In genomic region chr3:177830411-177830849, GRCh38 we compare ENCODE assay signal across 11 cellular contexts.
A peak's percentile ranks its signal among the peaks of the same experiment; 100 is the strongest.
DNase-seq lines count a peak whose midpoint lies in the region; ATAC-seq and TF ChIP-seq lines count a peak whose summit lies in the region.
"Had no signal": no experiment of that assay in that cellular context is flagged by ENCODE, and none has a peak within 500 bp of the region (broad histone marks: within the 10 kb centered on the region; RNA-seq: fewer than 3 reads in every experiment).

No MANE protein-coding gene starts in this region.

- H3K9me3 Mint-ChIP-seq in immature natural killer cell = no peaks in the 10 kb centered on the region
- H3K9me3 Mint-ChIP-seq: endodermal cell had no signal

- no peaks in the 10 kb centered on the region for H3K4me1 Mint-ChIP-seq in immature natural killer cell

- H3K4me2 ChIP-seq in mammary epithelial cell (ENCODE audit: insufficient read depth, low read depth, low read length) = peak overlapping the region; percentile 29

- H3K79me2 ChIP-seq in mammary epithelial cell (ENCODE audit: insufficient read depth, low read length) = no peaks in the 10 kb centered on the region

- no peaks in the 10 kb centered on the region for H3K36me3 Mint-ChIP-seq in immature natural killer cell

- peak overlapping the region; percentile 78 for H3K27ac ChIP-seq in mammary epithelial cell (ENCODE audit: insufficient read depth, low read depth, low read length)
- H3K27ac ChIP-seq: C4-2B had no signal

- H3K4me1 ChIP-seq in mammary epithelial cell (ENCODE audit: insufficient read depth, low read length) = peaks cover 49% of the 10 kb centered on the region

- no peak for TF ChIP-seq CTCF in mammary epithelial cell (conservative IDR thresholded peaks at IDR 0.05 in 1 of 2, IDR thresholded peaks at IDR 0.05 in 1 of 2; ENCODE audit: extremely low read depth in 1 of 2, insufficient read depth in 1 of 2, low read depth in 1 of 2, low read length in 2 of 2)

- dilution Hi-C loops in mammary epithelial cell (cut with HindIII; ENCODE audit: low sequenced_read_pairs) = no loop called here

- H3K36me3 ChIP-seq in mammary epithelial cell (ENCODE audit: insufficient read depth, low read length) = no peaks in the 10 kb centered on the region

- no peaks in the 10 kb centered on the region for H4K20me1 ChIP-seq in mammary epithelial cell (ENCODE audit: insufficient read depth, low read length)

- no peak overlapping the region for H3K27ac Mint-ChIP-seq in immature natural killer cell
- H3K27ac Mint-ChIP-seq: endodermal cell had no signal

- ATAC-seq in HG03097 (IDR thresholded peaks at IDR 0.05; ENCODE audit: low FRiP score, unreplicated experiment) (no peak), HG03571 (IDR thresholded peaks at IDR 0.05; ENCODE audit: unreplicated experiment) (no peak)

- peaks cover 0 to 2% (median 0%) of the 10 kb centered on the region in 3 donors for H3K27me3 Mint-ChIP-seq in immature natural killer cell (ENCODE audit: low read depth in 3 of 3)

- CTCF ChIA-PET in mammary epithelial cell (lab: Charles Lee; ENCODE audit: low non-redundant PET) = no interaction called here

- H3K9me3 ChIP-seq in mammary epithelial cell (replicated peaks; ENCODE audit: insufficient read depth, low read length) = no peaks in the 10 kb centered on the region

- intact Hi-C loops in mammary epithelial cell (cut with micrococcal nuclease) = no loop called here

- BruUV-seq in mammary epithelial cell (replicated peaks; lab: Mats Ljungman, UMichigan) = no TSS peak

- peak; percentile 73 for DNase-seq in AG08395 (ENCODE audit: low spot score)
- DNase-seq in NCI-H1417 (lab: John Stamatoyannopoulos, UW) = peak; percentile 29 to 87 (median 63)
- peak; percentile 86 for DNase-seq in mammary epithelial cell
- DNase-seq in midbrain (lab: John Stamatoyannopoulos, UW) = peak; percentile 12
- no peak for DNase-seq in DMS53 (lab: John Stamatoyannopoulos, UW)
- DNase-seq in immature natural killer cell = no peak
- DNase-seq: endodermal cell; stimulated activated naive CD4-positive, alpha-beta T cell treated with Interleukin-2 at 50 U/mL for 16 hours had no signal

- WGBS in mammary epithelial cell (ENCODE audit: low coverage, missing lambda C conversion rate) = 0% methylated on average over 3 of the region's 3 CpGs

- in situ Hi-C loops in mammary epithelial cell (cut with MboI; ENCODE audit: low sequenced_read_pairs in 2 of 2) = no loop called here

- H3K27me3 ChIP-seq in mammary epithelial cell (ENCODE audit: insufficient read depth, low read length) = no peaks in the 10 kb centered on the region

- peak overlapping the region; percentile 78 for H2AFZ ChIP-seq in mammary epithelial cell (ENCODE audit: low read depth, low read length)

- peak overlapping the region; percentile 1 for H3K9ac ChIP-seq in mammary epithelial cell (ENCODE audit: insufficient read depth, low read length)

- H3K4me3 Mint-ChIP-seq in immature natural killer cell = no peak overlapping the region
- H3K4me3 Mint-ChIP-seq: endodermal cell had no signal

- H3K4me3 ChIP-seq in mammary epithelial cell (replicated peaks in 1 of 3; ENCODE audit: insufficient read depth in 1 of 3, low read depth in 2 of 3, low read length in 3 of 3) = no peak overlapping the region

Comparison
In these comparisons a context has a peak if more than half of its experiments do, and no peak if none do; other contexts are left out.
1. DNase-seq: peak in AG08395 (single experiment), NCI-H1417 (3 of 3), mammary epithelial cell (single experiment) and midbrain (single experiment); none in DMS53 (single experiment) and immature natural killer cell (0 of 3).